10 cellular contexts compared by ENCODE assay signal in genomic region chr20:49275634-49276033, GRCh38. TPM values are rescaled to one million over a fixed set of nuclear protein-coding genes. Genes with fewer than 3 reads are reported as not detected.
A peak's percentile ranks its signal among the peaks of the same experiment; 100 is the strongest.
DNase-seq lines count a peak whose midpoint lies in the region; ATAC-seq and TF ChIP-seq lines count a peak whose summit lies in the region.
"Had no signal": no experiment of that assay in that cellular context is flagged by ENCODE, and none has a peak within 500 bp of the region (broad histone marks: within the 10 kb centered on the region; RNA-seq: fewer than 3 reads in every experiment).

No MANE protein-coding gene starts in this region.

- H3K27me3 Mint-ChIP-seq in brain, result peaks cover 26% of the 10 kb centered on the region
- no peaks in the 10 kb centered on the region for H3K27me3 Mint-ChIP-seq in natural killer cell (ENCODE audit: low read depth in 2 of 2)

- H3K9me3 ChIP-seq in BLaER1 treated with 17β-estradiol and CSF1 and Interleukin-3, amounts not matched to agents 10 nM and 100 nM (replicated peaks in 1 of 11), result peaks cover 16 to 29% (median 26%) of the 10 kb centered on the region in 11 experiments
- H3K9me3 ChIP-seq: testis had no signal

- peak overlapping the region; percentile 76 to 98 (median 90); a peak in 18 of 20 replicates for H3K4me3 ChIP-seq in BLaER1 treated with 17β-estradiol and CSF1 and Interleukin-3, amounts not matched to agents 10 nM and 100 nM
- H3K4me3 ChIP-seq in LNCaP clone FGC (ENCODE audit: low read depth, low read length), result peak overlapping the region; percentile 99; the same call in 1 of the 2 replicates
- H3K4me3 ChIP-seq: testis had no signal

- H3K9me3 Mint-ChIP-seq in brain (peaks cover 24 to 40% (median 26%) of the 10 kb centered on the region in 5 experiments), natural killer cell (peaks cover 0 to under 1% of the 10 kb centered on the region in 2 donors)

- TF ChIP-seq CTCF in LNCaP clone FGC (IDR thresholded peaks at IDR 0.05; ENCODE audit: control insufficient read depth, extremely low read depth, insufficient read depth) (no peak), brain (conservative IDR thresholded peaks at IDR 0.05) (no peak), natural killer cell (IDR thresholded peaks at IDR 0.05) (no peak)

- H4K20me1 ChIP-seq in BLaER1 treated with 17β-estradiol and CSF1 and Interleukin-3, amounts not matched to agents 10 nM and 100 nM, result peaks cover 54 to 87% (median 75%) of the 10 kb centered on the region in 11 experiments

- H3K27ac Mint-ChIP-seq in brain, result peak overlapping the region; percentile 59 to 98 (median 93)
- H3K27ac Mint-ChIP-seq in natural killer cell, result peak overlapping the region; percentile 94 to 95

- DNase-seq in LNCaP clone FGC (ENCODE audit: low read depth), result no peak
- DNase-seq in natural killer cell, result no peak
- no peak for DNase-seq in ureter (ENCODE audit: low spot score)
- no peak for DNase-seq in T-helper 9 cell
- DNase-seq: occipital lobe, testis had no signal

- H3K4me1 Mint-ChIP-seq in brain (peaks cover 50% of the 10 kb centered on the region), natural killer cell (peaks cover 55 to 65% of the 10 kb centered on the region in 2 donors)

- ATAC-seq in natural killer cell, result no peak
- no peak for ATAC-seq in GM21447 (IDR thresholded peaks at IDR 0.05; ENCODE audit: unreplicated experiment)
- ATAC-seq in GM19351 (IDR thresholded peaks at IDR 0.05; ENCODE audit: unreplicated experiment), result no peak

- H3K4me3 Mint-ChIP-seq in brain (peak overlapping the region; percentile 49 to 98 (median 79)), natural killer cell (peak overlapping the region; percentile 9)

- peaks cover 81% of the 10 kb centered on the region for H3K36me3 Mint-ChIP-seq in brain
- H3K36me3 Mint-ChIP-seq in natural killer cell, result peaks cover 17% of the 10 kb centered on the region

- H3K9ac ChIP-seq in BLaER1 treated with 17β-estradiol and CSF1 and Interleukin-3, amounts not matched to agents 10 nM and 100 nM, result peak overlapping the region; percentile 93 to 100 (median 97); a peak in 20 of 22 replicates

- H3K4me2 ChIP-seq in BLaER1 treated with 17β-estradiol and CSF1 and Interleukin-3, amounts not matched to agents 10 nM and 100 nM, result peak overlapping the region; percentile 82 to 96 (median 91)

- no peaks in the 10 kb centered on the region for H3K27me3 ChIP-seq in BLaER1 treated with 17β-estradiol and CSF1 and Interleukin-3, amounts not matched to agents 10 nM and 100 nM
- H3K27me3 ChIP-seq: testis had no signal

- peak overlapping the region in 10 of 11 experiments; percentile 4 to 99 (median 97); a peak in 16 of 22 replicates for H3K27ac ChIP-seq in BLaER1 treated with 17β-estradiol and CSF1 and Interleukin-3, amounts not matched to agents 10 nM and 100 nM

- peaks cover 64 to 73% (median 68%) of the 10 kb centered on the region in 11 experiments for H3K36me3 ChIP-seq in BLaER1 treated with 17β-estradiol and CSF1 and Interleukin-3, amounts not matched to agents 10 nM and 100 nM

- intact Hi-C loops in natural killer cell (cut with micrococcal nuclease), result loop anchor here (1.0 to 10.0 kb wide), 3 partner anchors 8 to 389 kb away; no protein-coding TSS in a partner anchor

- peaks cover 14 to 59% (median 24%) of the 10 kb centered on the region in 10 experiments for H3K4me1 ChIP-seq in BLaER1 treated with 17β-estradiol and CSF1 and Interleukin-3, amounts not matched to agents 10 nM and 100 nM

RNA-seq across cellular contexts. Expression of gene ZNFX1, which starts 2.2 kb away (rescaled TPM):
- 23.5 TPM for polyA plus RNA-seq in brain (ENCODE audit: insufficient read depth, low read depth, low replicate concordance)
- 10 to 100 TPM; 55.8 to 58.5 (median 57.8) TPM for total RNA-seq in natural killer cell
- total RNA-seq in ureter, result 46.2 TPM

RNA-seq across cellular contexts. Expression of gene DDX27, which starts 56.4 kb away (rescaled TPM):
- 81.3 TPM for polyA plus RNA-seq in brain (ENCODE audit: insufficient read depth, low read depth, low replicate concordance)
- total RNA-seq in natural killer cell, result 10 to 100 TPM; 71.5 to 91.3 (median 75.9) TPM
- total RNA-seq in ureter, result 33.2 TPM
